ENCODE assay signal across 8 cellular contexts in genomic region chr1:108200627-108201106, GRCh38. TPM values are rescaled to one million over a fixed set of nuclear protein-coding genes. Genes with fewer than 3 reads are reported as not detected.
A peak's percentile ranks its signal among the peaks of the same experiment; 100 is the strongest.
DNase-seq lines count a peak whose midpoint lies in the region; ATAC-seq and TF ChIP-seq lines count a peak whose summit lies in the region.

No MANE protein-coding gene starts in this region.

- H3K27me3 Mint-ChIP-seq in activated CD8-positive, alpha-beta memory T cell treated with anti-CD3 and anti-CD28 coated beads, Interleukin-2, amount 10 ng/mL, durations not matched to agents 7 days and 5 days = peaks cover 11% of the 10 kb centered on the region

- peaks cover 4% of the 10 kb centered on the region for H3K9me3 Mint-ChIP-seq in activated CD8-positive, alpha-beta memory T cell treated with anti-CD3 and anti-CD28 coated beads, Interleukin-2, amount 10 ng/mL, durations not matched to agents 7 days and 5 days (ENCODE audit: low read depth)

- peaks cover 27% of the 10 kb centered on the region for H3K4me1 ChIP-seq in mononuclear cell (ENCODE audit: insufficient read depth, low read length)
- no peaks in the 10 kb centered on the region for H3K4me1 ChIP-seq in stomach smooth muscle (ENCODE audit: control insufficient read depth, insufficient read depth, low read length)

- H3K27ac ChIP-seq in stomach smooth muscle (ENCODE audit: low read length) = peak overlapping the region; percentile 53

- ATAC-seq in HG02852 (IDR thresholded peaks at IDR 0.05; ENCODE audit: unreplicated experiment) = peak; percentile 27
- ATAC-seq in activated CD8-positive, alpha-beta memory T cell treated with anti-CD3 and anti-CD28 coated beads, Interleukin-2, amount 10 ng/mL, durations not matched to agents 7 days and 5 days = peak; percentile 31
- no peak for ATAC-seq in HG03039 (IDR thresholded peaks at IDR 0.05; ENCODE audit: unreplicated experiment)

- H3K4me1 Mint-ChIP-seq in activated CD8-positive, alpha-beta memory T cell treated with anti-CD3 and anti-CD28 coated beads, Interleukin-2, amount 10 ng/mL, durations not matched to agents 7 days and 5 days = peaks cover 38% of the 10 kb centered on the region

- CTCF ChIA-PET in activated CD8-positive, alpha-beta memory T cell treated with anti-CD3 and anti-CD28 coated beads, Interleukin-2, amount 10 ng/mL, durations not matched to agents 7 days and 5 days (lab: Charles Lee) = interaction anchor here (0.6 to 3.8 kb wide), 9 partner anchors 10 to 459 kb away, joined by 3 to 23 read pairs (median 4); partner anchors contain the start of gene EEIG2

- H3K4me3 ChIP-seq in epithelial cell of esophagus (ENCODE audit: low read length) (peak overlapping the region; percentile 89), mononuclear cell (ENCODE audit: low read length) (peak overlapping the region; percentile 79), stomach smooth muscle (ENCODE audit: low read length in 2 of 2) (peak overlapping the region; percentile 93 to 94)

- H3K36me3 Mint-ChIP-seq in activated CD8-positive, alpha-beta memory T cell treated with anti-CD3 and anti-CD28 coated beads, Interleukin-2, amount 10 ng/mL, durations not matched to agents 7 days and 5 days = peaks cover 30% of the 10 kb centered on the region

- DNase-seq in GM04504 (ENCODE audit: low read depth) (peak; percentile 35), NCI-H510A treated with DMSO at 0.1 percent for 48 hours (lab: John Stamatoyannopoulos, UW) (peak; percentile 69), epithelial cell of esophagus (ENCODE audit: low read depth) (peak; percentile 91)
- DNase-seq in activated CD8-positive, alpha-beta memory T cell treated with anti-CD3 and anti-CD28 coated beads, Interleukin-2, amount 10 ng/mL, durations not matched to agents 7 days and 5 days = peak; percentile 61

- H3K4me3 Mint-ChIP-seq in activated CD8-positive, alpha-beta memory T cell treated with anti-CD3 and anti-CD28 coated beads, Interleukin-2, amount 10 ng/mL, durations not matched to agents 7 days and 5 days = peak overlapping the region; percentile 90

- H3K27me3 ChIP-seq in mononuclear cell (ENCODE audit: insufficient read depth, low read length) (no peaks in the 10 kb centered on the region), stomach smooth muscle (ENCODE audit: control insufficient read depth in 1 of 2, insufficient read depth in 2 of 2, low read length in 2 of 2) (no peaks in the 10 kb centered on the region)

- peak; percentile 44 for TF ChIP-seq CTCF in epithelial cell of esophagus (IDR thresholded peaks at IDR 0.05; ENCODE audit: insufficient read depth, low read depth, low read length, missing control alignments)

- H3K9ac ChIP-seq in stomach smooth muscle (ENCODE audit: low read length in 2 of 2) = peak overlapping the region; percentile 70 to 80

- H3K9me3 ChIP-seq in mononuclear cell (ENCODE audit: low read depth, low read length) (no peaks in the 10 kb centered on the region), stomach smooth muscle (ENCODE audit: control insufficient read depth in 2 of 2, low read length in 2 of 2) (no peaks in the 10 kb centered on the region)

- H3K27ac Mint-ChIP-seq in activated CD8-positive, alpha-beta memory T cell treated with anti-CD3 and anti-CD28 coated beads, Interleukin-2, amount 10 ng/mL, durations not matched to agents 7 days and 5 days = peak overlapping the region; percentile 85

- H3K36me3 ChIP-seq in stomach smooth muscle (ENCODE audit: control insufficient read depth in 2 of 2, insufficient read depth in 2 of 2, low read length in 2 of 2) = peaks cover 0 to 3% of the 10 kb centered on the region in 2 donors

RNA-seq across cellular contexts. Expression of gene SLC25A24, which starts 0.5 kb away (rescaled TPM):
- 10 to 100 TPM; 24.8 to 25.7 TPM for total RNA-seq in activated CD8-positive, alpha-beta memory T cell treated with anti-CD3 and anti-CD28 coated beads, Interleukin-2, amount 10 ng/mL, durations not matched to agents 7 days and 5 days
- 20.0 TPM for total RNA-seq in mononuclear cell

RNA-seq across cellular contexts. Expression of gene NBPF4, which starts 43.2 kb away (rescaled TPM):
- under 1 TPM in 1 of 2 experiments, not detected in 1; 0.15 TPM for total RNA-seq in activated CD8-positive, alpha-beta memory T cell treated with anti-CD3 and anti-CD28 coated beads, Interleukin-2, amount 10 ng/mL, durations not matched to agents 7 days and 5 days
- total RNA-seq in mononuclear cell = not detected

Comparison
In these comparisons a context has a peak if more than half of its experiments do, and no peak if none do; other contexts are left out.
1. DNase-seq: peak in every context shown above with its lines; median percentile 91 in epithelial cell of esophagus; 69 in NCI-H510A treated with DMSO at 0.1 percent for 48 hours; 61 in activated CD8-positive, alpha-beta memory T cell treated with anti-CD3 and anti-CD28 coated beads, Interleukin-2, amount 10 ng/mL, durations not matched to agents 7 days and 5 days; 35 in GM04504.